ENCODE assay signal across 9 cellular contexts in genomic region chr12:110012137-110012536, GRCh38. TPM values are rescaled to one million over a fixed set of nuclear protein-coding genes. Genes with fewer than 3 reads are reported as not detected.
DNase-seq lines count a peak whose midpoint lies in the region; ATAC-seq lines count a peak whose summit lies in the region.
"Had no signal": no experiment of that assay in that cellular context is flagged by ENCODE, and none has a peak within 500 bp of the region (broad histone marks: within the 10 kb centered on the region; RNA-seq: fewer than 3 reads in every experiment).

No MANE protein-coding gene starts in this region.

- intact Hi-C loops in CD4-positive, alpha-beta memory T cell (cut with micrococcal nuclease), result no loop called here
- intact Hi-C loops in head of caudate nucleus (cut with DNase I), result no loop called here

- H3K27me3 ChIP-seq in CD4-positive, alpha-beta memory T cell (ENCODE audit: insufficient read depth, low read length), result no peaks in the 10 kb centered on the region
- no peaks in the 10 kb centered on the region for H3K27me3 ChIP-seq in Karpas-422 (ENCODE audit: low read length)

- H3K9ac ChIP-seq in Karpas-422 (ENCODE audit: low read length), result peak overlapping the region; percentile 63

- no peak overlapping the region for H3K4me3 ChIP-seq in CD4-positive, alpha-beta memory T cell (ENCODE audit: low read length in 2 of 2)
- H3K4me3 ChIP-seq in Karpas-422 (ENCODE audit: low read length), result peak overlapping the region; percentile 64

- ATAC-seq in GM19351 (IDR thresholded peaks at IDR 0.05; ENCODE audit: unreplicated experiment), result peak; percentile 76

- peak in 4 of 5 donors; percentile 35 to 81 (median 44) for DNase-seq in CD4-positive, alpha-beta memory T cell
- DNase-seq in Karpas-422 (peak; percentile 89), head of caudate nucleus (peak in 30 of 42 donors; percentile 24 to 83 (median 53)), NCI-H146 (lab: John Stamatoyannopoulos, UW) (no peak), SHP77 (lab: John Stamatoyannopoulos, UW) (no peak), NCI-H2029 (lab: John Stamatoyannopoulos, UW) (no peak), cerebellum (ENCODE audit: low spot score) (no peak)
- DNase-seq: MV-4-11 had no signal

- POLR2A ChIA-PET in CD4-positive, alpha-beta memory T cell (lab: Charles Lee; ENCODE audit: partially characterized antibody), result interaction anchor here (1.3 to 2.8 kb wide), 5 partner anchors 11 to 45 kb away, joined by 3 to 19 read pairs (median 15); partner anchors contain the start of genes ANKRD13A and GIT2

- H2AFZ ChIP-seq in Karpas-422 (ENCODE audit: low read length), result no peak overlapping the region

- peak overlapping the region; percentile 78 for H3K4me2 ChIP-seq in Karpas-422 (ENCODE audit: low read depth, low read length, poor library complexity, severe bottlenecking)

- no peaks in the 10 kb centered on the region for H3K9me3 Mint-ChIP-seq in CD4-positive, alpha-beta memory T cell

- H3K4me3 Mint-ChIP-seq in CD4-positive, alpha-beta memory T cell, result peak overlapping the region; percentile 2 to 89 (median 72)

- no peaks in the 10 kb centered on the region for H4K20me1 ChIP-seq in Karpas-422 (ENCODE audit: insufficient read depth, low read depth, low read length)

- peak overlapping the region; percentile 79 to 97 (median 94) for H3K27ac Mint-ChIP-seq in CD4-positive, alpha-beta memory T cell

- CTCF ChIA-PET in CD4-positive, alpha-beta memory T cell (lab: Charles Lee; ENCODE audit: partially characterized antibody), result interaction anchor here (1.4 to 2.3 kb wide), 4 partner anchors 9 to 33 kb away, joined by 3 to 11 read pairs (median 4); no protein-coding TSS in a partner anchor

- no peaks in the 10 kb centered on the region for H3K9me2 ChIP-seq in Karpas-422 (replicated peaks; ENCODE audit: insufficient read depth, low read length)

- H3K4me1 ChIP-seq in CD4-positive, alpha-beta memory T cell (ENCODE audit: insufficient read depth, low read length), result peaks cover 68% of the 10 kb centered on the region
- H3K4me1 ChIP-seq in Karpas-422 (ENCODE audit: low read length), result peaks cover 62% of the 10 kb centered on the region

- H3K36me3 Mint-ChIP-seq in CD4-positive, alpha-beta memory T cell, result peaks cover 22 to 46% of the 10 kb centered on the region in 2 donors

- peaks cover 16% of the 10 kb centered on the region for H3K36me3 ChIP-seq in CD4-positive, alpha-beta memory T cell (ENCODE audit: insufficient read depth, low read length)
- peaks cover 21% of the 10 kb centered on the region for H3K36me3 ChIP-seq in Karpas-422 (ENCODE audit: insufficient read depth, low read length)

- no peaks in the 10 kb centered on the region for H3K9me3 ChIP-seq in CD4-positive, alpha-beta memory T cell (ENCODE audit: control insufficient read depth in 1 of 2, low read length in 2 of 2)
- H3K9me3 ChIP-seq in Karpas-422 (ENCODE audit: low read length), result no peaks in the 10 kb centered on the region

- no peaks in the 10 kb centered on the region for H3K27me3 Mint-ChIP-seq in CD4-positive, alpha-beta memory T cell

- H3K79me2 ChIP-seq in Karpas-422 (ENCODE audit: low read length), result peaks cover 75% of the 10 kb centered on the region

- H3K4me1 Mint-ChIP-seq in CD4-positive, alpha-beta memory T cell, result peaks cover 44 to 69% (median 56%) of the 10 kb centered on the region in 4 donors

- peak overlapping the region; percentile 43 for H3K27ac ChIP-seq in CD4-positive, alpha-beta memory T cell (ENCODE audit: low read depth, low read length)
- H3K27ac ChIP-seq in Karpas-422 (ENCODE audit: low read length), result peak overlapping the region; percentile 90

RNA-seq across cellular contexts. Expression of gene ANKRD13A, which starts 12.9 kb away (rescaled TPM):
- 10 to 100 TPM; 99.5 to 99.7 TPM for total RNA-seq in CD4-positive, alpha-beta memory T cell
- polyA plus RNA-seq in CD4-positive, alpha-beta memory T cell, result 10 to 100 TPM; 66.6 to 67.0 TPM
- 277 and 337 TPM in 2 replicates for total RNA-seq in Karpas-422 (2014; rRNA removed; shearing (Covaris generic); ENCODE audit: low replicate concordance)
- 45.3 TPM for total RNA-seq in cerebellum

RNA-seq across cellular contexts. Expression of gene GIT2, which starts 16.0 kb away (rescaled TPM):
- total RNA-seq in CD4-positive, alpha-beta memory T cell, result 100 to 1,000 TPM; 133 to 149 TPM
- polyA plus RNA-seq in CD4-positive, alpha-beta memory T cell, result 100 to 1,000 TPM in 1 of 2 donors, 10 to 100 TPM in 1; 83.1 to 104 TPM
- total RNA-seq in Karpas-422 (2014; rRNA removed; shearing (Covaris generic); ENCODE audit: low replicate concordance), result 76.3 and 81.9 TPM in 2 replicates
- 63.5 TPM for total RNA-seq in cerebellum

RNA-seq across cellular contexts. Expression of gene C12orf76, which starts 36.2 kb away (rescaled TPM):
- total RNA-seq in CD4-positive, alpha-beta memory T cell, result 10 to 100 TPM; 26.4 to 33.5 TPM
- 10 to 100 TPM; 16.4 to 17.5 TPM for polyA plus RNA-seq in CD4-positive, alpha-beta memory T cell
- total RNA-seq in Karpas-422 (2014; rRNA removed; shearing (Covaris generic); ENCODE audit: low replicate concordance), result 12.8 and 24.6 TPM in 2 replicates
- 48.5 TPM for total RNA-seq in cerebellum

Comparison
In these comparisons a context has a peak if more than half of its experiments do, and no peak if none do; other contexts are left out.
1. DNase-seq: peak in CD4-positive, alpha-beta memory T cell (4 of 5), Karpas-422 (single experiment) and head of caudate nucleus (30 of 42); none in NCI-H146 (single experiment), SHP77 (0 of 2), NCI-H2029 (single experiment) and cerebellum (single experiment).